Comparison of ENCODE assay signal across 2 cellular contexts in the genomic region with DNA sequence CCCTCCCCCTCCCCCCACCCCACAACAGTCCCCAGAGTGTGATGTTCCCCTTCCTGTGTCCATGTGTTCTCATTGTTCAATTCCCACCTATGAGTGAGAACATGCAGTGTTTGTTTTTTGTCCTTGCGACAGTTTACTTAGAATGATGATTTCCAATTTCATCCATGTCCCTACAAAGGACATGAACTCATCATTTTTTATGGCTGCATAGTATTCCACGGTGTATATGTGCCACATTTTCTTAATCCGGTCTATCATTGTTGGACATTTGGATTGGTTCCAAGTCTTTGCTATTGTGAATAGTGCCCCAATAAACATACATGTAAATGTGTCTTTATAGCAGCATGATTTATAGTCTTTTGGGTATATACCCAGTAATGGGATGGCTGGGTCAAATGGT.
TF ChIP-seq lines count a peak whose summit lies in the region.

No MANE protein-coding gene starts in this region.

TF ChIP-seq in SK-N-SH treated with all-trans-retinoic acid at 6 μM for 48 hours, 23 proteins besides CTCF, POLR2A, EP300 and RAD21:
- 0 out of 2 replicates have a peak, but pooled peaks have one; percentile 41 for TF ChIP-seq ZNF8 (CRISPR knock-in tag; IDR thresholded peaks at IDR 0.05)

TF ChIP-seq in K562, 482 proteins besides CTCF, POLR2A, EP300 and RAD21:
- TF ChIP-seq NFIC (IDR thresholded peaks at IDR 0.05) (0 out of 2 replicates have a peak, but pooled peaks have one; percentile 23), ZNF146 (CRISPR knock-in tag; IDR thresholded peaks at IDR 0.05; ENCODE audit: unreplicated experiment) (peak; percentile 79)
